1 cellular context compared by ENCODE assay signal in genomic region chr20:1943267-1944002, GRCh38.
TF ChIP-seq lines count a peak whose summit lies in the region.

No MANE protein-coding gene starts in this region.

TF ChIP-seq in HepG2, 621 proteins besides CTCF, POLR2A, EP300 and RAD21:
- no peak for TF ChIP-seq ZNF557 (CRISPR knock-in tag; IDR thresholded peaks at IDR 0.05)
- TF ChIP-seq ZNF746 (CRISPR knock-in tag; IDR thresholded peaks at IDR 0.05): no peak
- TF ChIP-seq ZNF781 (CRISPR knock-in tag; IDR thresholded peaks at IDR 0.05; ENCODE audit: borderline replicate concordance, not compliant biosample characterization): no peak
- no peak for TF ChIP-seq POLR2AphosphoS2 (IDR thresholded peaks at IDR 0.05; ENCODE audit: low read depth, low read length)
- no peak for TF ChIP-seq SCMH1 (CRISPR knock-in tag; IDR thresholded peaks at IDR 0.05; ENCODE audit: borderline replicate concordance)
- TF ChIP-seq SYNCRIP (IDR thresholded peaks at IDR 0.05; ENCODE audit: insufficient read depth, low read depth, low read length): no peak
- no peak for TF ChIP-seq DPF2 (CRISPR knock-in tag; IDR thresholded peaks at IDR 0.05; ENCODE audit: borderline replicate concordance, low read depth)
- no peak for TF ChIP-seq PPARG (CRISPR knock-in tag; conservative IDR thresholded peaks at IDR 0.05)
